ENCODE assay signal across 9 cellular contexts in the genomic region with DNA sequence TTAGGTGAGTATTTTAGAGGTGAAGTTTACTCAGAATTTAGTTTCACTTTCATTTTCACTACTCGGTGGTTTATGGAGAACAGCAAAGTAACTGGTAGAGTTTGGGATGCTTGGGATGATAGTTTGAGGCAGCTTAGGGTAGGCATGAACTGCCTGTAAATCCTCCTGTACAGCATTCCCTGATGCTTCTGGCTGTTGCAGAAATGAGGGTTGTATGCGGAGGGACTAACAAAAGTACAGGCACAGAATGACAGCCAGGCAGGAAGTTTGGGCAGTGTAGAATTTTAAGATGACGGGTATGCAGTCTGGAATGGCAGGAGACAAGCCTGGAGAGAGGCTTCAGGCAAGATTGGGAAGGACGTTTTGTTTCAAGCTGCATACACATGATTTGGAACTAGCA. TPM values are rescaled to one million over a fixed set of nuclear protein-coding genes. Genes with fewer than 3 reads are reported as not detected.
DNase-seq lines count a peak whose midpoint lies in the region; ATAC-seq and TF ChIP-seq lines count a peak whose summit lies in the region.
"Had no signal": no experiment of that assay in that cellular context is flagged by ENCODE, and none has a peak within 500 bp of the region (broad histone marks: within the 10 kb centered on the region; RNA-seq: fewer than 3 reads in every experiment).

No MANE protein-coding gene starts in this region.

- in situ Hi-C loops in KBM-7 (cut with MboI; ENCODE audit: low pct_unique_long_range_greater_than_20kb, low sequenced_read_pairs) = no loop called here

- H3K36me3 Mint-ChIP-seq in activated naive CD8-positive, alpha-beta T cell treated with anti-CD3 and anti-CD28 coated beads for 36 hours = peaks cover 56% of the 10 kb centered on the region

- H3K4me1 ChIP-seq in right cardiac atrium (ENCODE audit: control insufficient read depth, insufficient read depth, low read length) = peaks cover 3% of the 10 kb centered on the region
- H3K4me1 ChIP-seq in stomach = peaks cover 9 to 61% (median 32%) of the 10 kb centered on the region in 4 donors

- WGBS in right cardiac atrium = 21% methylated on average over 4 of the region's 4 CpGs
- WGBS in stomach, 5 donors = 42 to 54% (median 49%) methylated on average over 4 of the region's 4 CpGs

- H3K9me3 ChIP-seq in right cardiac atrium (ENCODE audit: control insufficient read depth, low read length) = no peaks in the 10 kb centered on the region
- H3K9me3 ChIP-seq in stomach = no peaks in the 10 kb centered on the region

- TF ChIP-seq CTCF in stomach (IDR thresholded peaks at IDR 0.05) (no peak), GM10266 (IDR thresholded peaks at IDR 0.05; ENCODE audit: control insufficient read depth, insufficient read depth, low read depth, missing control alignments) (no peak)

- intact Hi-C loops in right cardiac atrium (cut with DNase I) (no loop called here), stomach (cut with DNase I; ENCODE audit: low total_unique reads) (no loop called here)

- peak overlapping the region; percentile 25 for H3K27ac ChIP-seq in right cardiac atrium (ENCODE audit: low read length)
- H3K27ac ChIP-seq in stomach = peak overlapping the region; percentile 1 to 80 (median 41)

- no peak for TF ChIP-seq POLR2A in stomach (IDR thresholded peaks at IDR 0.05)

- peak overlapping the region; percentile 26 for H3K27ac Mint-ChIP-seq in activated naive CD8-positive, alpha-beta T cell treated with anti-CD3 and anti-CD28 coated beads for 36 hours

- H3K4me3 Mint-ChIP-seq in activated naive CD8-positive, alpha-beta T cell treated with anti-CD3 and anti-CD28 coated beads for 36 hours = peak overlapping the region; percentile 60

- peaks cover 29 to 49% (median 45%) of the 10 kb centered on the region in 4 donors for H3K36me3 ChIP-seq in stomach

- H3K4me3 ChIP-seq in right cardiac atrium (ENCODE audit: low read length) (peak overlapping the region; percentile 48), stomach (peak overlapping the region; percentile 17 to 32 (median 24))

- H3K9me3 Mint-ChIP-seq in activated naive CD8-positive, alpha-beta T cell treated with anti-CD3 and anti-CD28 coated beads for 36 hours = no peaks in the 10 kb centered on the region

- TF ChIP-seq EP300 in stomach (IDR thresholded peaks at IDR 0.05) = no peak

- H3K27me3 ChIP-seq in right cardiac atrium (ENCODE audit: control insufficient read depth, insufficient read depth) (no peaks in the 10 kb centered on the region), stomach (no peaks in the 10 kb centered on the region)

- H3K4me1 Mint-ChIP-seq in activated naive CD8-positive, alpha-beta T cell treated with anti-CD3 and anti-CD28 coated beads for 36 hours = peaks cover 48% of the 10 kb centered on the region

- peak; percentile 44 to 60 for ATAC-seq in right cardiac atrium

- DNase-seq in KBM-7 (peak; percentile 11), right cardiac atrium (no peak), stomach (no peak), GM10266 (ENCODE audit: extremely low spot score) (no peak), H4 (ENCODE audit: low spot score) (no peak)
- DNase-seq in activated naive CD8-positive, alpha-beta T cell treated with anti-CD3 and anti-CD28 coated beads for 36 hours = no peak
- no peak for DNase-seq in effector CD8-positive, alpha-beta T cell (lab: John Stamatoyannopoulos, UW)
- no peak for DNase-seq in stimulated activated naive CD4-positive, alpha-beta T cell treated with Interleukin-2 at 50 U/mL for 16 hours (lab: John Stamatoyannopoulos, UW)
- DNase-seq: NCI-H1417 treated with DMSO at 0.1 percent for 48 hours had no signal

- H3K27me3 Mint-ChIP-seq in activated naive CD8-positive, alpha-beta T cell treated with anti-CD3 and anti-CD28 coated beads for 36 hours = no peaks in the 10 kb centered on the region

RNA-seq across cellular contexts. Expression of a gene that starts 48.0 kb away (rescaled TPM):
- total RNA-seq in activated naive CD8-positive, alpha-beta T cell treated with anti-CD3 and anti-CD28 coated beads for 36 hours = 10 to 100 TPM; 46.1 to 46.5 TPM
- total RNA-seq in right cardiac atrium (10 to 100 TPM; 38.2 to 45.6 (median 41.2) TPM), stomach (100 to 1,000 TPM in 1 of 5 donors, 10 to 100 TPM in 4; 12.9 to 232 (median 40.3) TPM)
- polyA plus RNA-seq in right cardiac atrium (39.8 TPM), stomach (10 to 100 TPM; 26.2 to 63.1 (median 38.4) TPM)
- 24.3 and 28.6 TPM in 2 replicates for total RNA-seq in H4 (2014; rRNA removed; shearing (Covaris generic))

RNA-seq across cellular contexts. Expression of a gene that starts 49.9 kb away (rescaled TPM):
- 100 to 1,000 TPM; 121 TPM for total RNA-seq in activated naive CD8-positive, alpha-beta T cell treated with anti-CD3 and anti-CD28 coated beads for 36 hours
- total RNA-seq in right cardiac atrium (100 to 1,000 TPM in 1 of 4 donors, 10 to 100 TPM in 3; 77.8 to 111 (median 90.2) TPM), stomach (100 to 1,000 TPM in 3 of 5 donors, 10 to 100 TPM in 2; 88.7 to 192 (median 103) TPM)
- polyA plus RNA-seq in right cardiac atrium (42.3 TPM), stomach (10 to 100 TPM; 35.8 to 59.4 (median 42.2) TPM)
- total RNA-seq in H4 (2014; rRNA removed; shearing (Covaris generic)) = 25.5 and 39.5 TPM in 2 replicates
